Comparison of ENCODE assay signal across 2 cellular contexts in genomic region chrX:119094819-119095218, GRCh38.
TF ChIP-seq lines count a peak whose summit lies in the region.

No MANE protein-coding gene starts in this region.

TF ChIP-seq in A549, 52 proteins besides CTCF, POLR2A, EP300 and RAD21:
- TF ChIP-seq FOXS1 (CRISPR knock-in tag; IDR thresholded peaks at IDR 0.05) (no peak), GATA3 (IDR thresholded peaks at IDR 0.05; ENCODE audit: borderline replicate concordance) (no peak), HDAC2 (IDR thresholded peaks at IDR 0.05) (no peak), JUN (IDR thresholded peaks at IDR 0.05) (no peak), CHD2 (IDR thresholded peaks at IDR 0.05; ENCODE audit: low read length, partially characterized antibody) (no peak), ZSCAN20 (CRISPR knock-in tag; IDR thresholded peaks at IDR 0.05) (no peak), EHMT2 (IDR thresholded peaks at IDR 0.05; ENCODE audit: low read depth) (no peak), SREBF2 (IDR thresholded peaks at IDR 0.05) (no peak), HOXB5 (CRISPR knock-in tag; IDR thresholded peaks at IDR 0.05) (no peak)
TF ChIP-seq in A549: peak in this region for 0.

TF ChIP-seq in H1, 55 proteins besides CTCF, POLR2A, EP300 and RAD21:
- TF ChIP-seq CBX8 (IDR thresholded peaks at IDR 0.05; ENCODE audit: borderline replicate concordance, low read depth, low read length) (no peak), RFX5 (IDR thresholded peaks at IDR 0.05; ENCODE audit: borderline replicate concordance, low read depth, low read length) (no peak), NANOG (IDR thresholded peaks at IDR 0.05; ENCODE audit: insufficient read depth, low read depth, low read length, poor library complexity, severe bottlenecking) (no peak), SIN3A (conservative IDR thresholded peaks at IDR 0.05 in 1 of 2, IDR thresholded peaks at IDR 0.05 in 1 of 2; ENCODE audit: low read depth in 1 of 2, low read length in 2 of 2) (no peak), MAX (IDR thresholded peaks at IDR 0.05) (no peak), EZH2 (IDR thresholded peaks at IDR 0.05; ENCODE audit: low read depth, low read length, severe bottlenecking) (no peak)
